9 cellular contexts compared by ENCODE assay signal in genomic region chr3:14472471-14473351, GRCh38.
A peak's percentile ranks its signal among the peaks of the same experiment; 100 is the strongest.
DNase-seq lines count a peak whose midpoint lies in the region; ATAC-seq and TF ChIP-seq lines count a peak whose summit lies in the region.
"Had no signal": no experiment of that assay in that cellular context is flagged by ENCODE, and none has a peak within 500 bp of the region (broad histone marks: within the 10 kb centered on the region; RNA-seq: fewer than 3 reads in every experiment).

No MANE protein-coding gene starts in this region.

- H3K27me3 ChIP-seq in PC-9 (ENCODE audit: insufficient read depth, low read depth) (no peaks in the 10 kb centered on the region), gastrocnemius medialis (no peaks in the 10 kb centered on the region), Karpas-422 (ENCODE audit: low read length) (no peaks in the 10 kb centered on the region)

- H3F3A ChIP-seq in PC-9 (ENCODE audit: insufficient read depth, low read depth), result peaks cover 21% of the 10 kb centered on the region

- H3K4me1 ChIP-seq in PC-9 (replicated peaks; ENCODE audit: insufficient read depth), result peaks cover 14% of the 10 kb centered on the region
- peaks cover 10 to 20% of the 10 kb centered on the region in 2 donors for H3K4me1 ChIP-seq in gastrocnemius medialis
- no peaks in the 10 kb centered on the region for H3K4me1 ChIP-seq in Karpas-422 (ENCODE audit: low read length)

- H2AFZ ChIP-seq in PC-9, result no peak overlapping the region
- H2AFZ ChIP-seq in Karpas-422 (ENCODE audit: low read length), result no peak overlapping the region

- H3K9ac ChIP-seq in Karpas-422 (ENCODE audit: low read length), result no peak overlapping the region

- H3K27ac ChIP-seq in PC-9, result no peak overlapping the region
- peak overlapping the region; percentile 52 to 63 (median 55) for H3K27ac ChIP-seq in gastrocnemius medialis
- H3K27ac ChIP-seq in Karpas-422 (ENCODE audit: low read length), result no peak overlapping the region

- DNase-seq in GOT3 (lab: John Stamatoyannopoulos, UW), result peak; percentile 13
- peak; percentile 43 to 84 for DNase-seq in PC-9
- DNase-seq in fibroblast of pulmonary artery (ENCODE audit: low read depth), result peak; percentile 85
- no peak for DNase-seq in gastrocnemius medialis
- no peak for DNase-seq in Karpas-422
- no peak for DNase-seq in NCI-H1694 (lab: John Stamatoyannopoulos, UW)
- DNase-seq: naive B cell, NCI-H2029 treated with DMSO at 0.1 percent for 48 hours had no signal

- H4K20me1 ChIP-seq in PC-9 (ENCODE audit: insufficient read depth) (no peaks in the 10 kb centered on the region), Karpas-422 (ENCODE audit: insufficient read depth, low read depth, low read length) (no peaks in the 10 kb centered on the region)

- in situ Hi-C loops in gastrocnemius medialis (cut with MboI; ENCODE audit: low sequenced_read_pairs in 4 of 4), result loop anchor here in 2 of 4 donors (10.0 to 25.0 kb wide), 2 partner anchors 268 to 585 kb away; partner anchors contain the start of gene WNT7A (in 2 of the 2)

- peaks cover 14% of the 10 kb centered on the region for H3K36me3 ChIP-seq in PC-9 (ENCODE audit: low read depth)
- peaks cover 0 to 79% of the 10 kb centered on the region in 2 donors for H3K36me3 ChIP-seq in gastrocnemius medialis
- 0 out of 2 replicates have a peak, but pooled peaks cover 12% of the 10 kb centered on the region for H3K36me3 ChIP-seq in Karpas-422 (ENCODE audit: insufficient read depth, low read length)

- H3K4me2 ChIP-seq in PC-9 (no peak overlapping the region), Karpas-422 (ENCODE audit: low read depth, low read length, poor library complexity, severe bottlenecking) (no peak overlapping the region)

- BruUV-seq in PC-9 (replicated peaks; lab: Mats Ljungman, UMichigan), result no TSS peak

- H3K4me3 ChIP-seq in PC-9, result no peak overlapping the region
- H3K4me3 ChIP-seq in fibroblast of pulmonary artery (replicated peaks; ENCODE audit: low read depth, low read length), result no peak overlapping the region
- H3K4me3 ChIP-seq in gastrocnemius medialis, result no peak overlapping the region
- H3K4me3 ChIP-seq in Karpas-422 (ENCODE audit: low read length), result no peak overlapping the region

- intact Hi-C loops in PC-9 (cut with micrococcal nuclease; ENCODE audit: unreplicated experiment) (no loop called here), gastrocnemius medialis (cut with DNase I; ENCODE audit: low total_unique reads) (no loop called here)

- no peak for TF ChIP-seq CTCF in PC-9 (conservative IDR thresholded peaks at IDR 0.05)
- no peak for TF ChIP-seq CTCF in fibroblast of pulmonary artery (IDR thresholded peaks at IDR 0.05; ENCODE audit: low read length, missing control alignments)
- TF ChIP-seq CTCF in gastrocnemius medialis (IDR thresholded peaks at IDR 0.05 in 4 of 5, conservative IDR thresholded peaks at IDR 0.05 in 1 of 5), result no peak

- CTCF ChIA-PET in PC-9 (lab: Charles Lee), result interaction anchor here (0.7 kb wide), 1 partner anchor 623 kb away, joined by 3 read pairs; no protein-coding TSS in a partner anchor

- H3K9me3 ChIP-seq in PC-9 (ENCODE audit: insufficient read depth, low read depth), result no peaks in the 10 kb centered on the region
- H3K9me3 ChIP-seq in gastrocnemius medialis, result no peaks in the 10 kb centered on the region
- H3K9me3 ChIP-seq in Karpas-422 (ENCODE audit: low read length), result no peaks in the 10 kb centered on the region

- no peak for TF ChIP-seq POLR2A in gastrocnemius medialis (IDR thresholded peaks at IDR 0.05)

- no peaks in the 10 kb centered on the region for H3K79me2 ChIP-seq in PC-9 (ENCODE audit: low read depth)
- H3K79me2 ChIP-seq in Karpas-422 (ENCODE audit: low read length), result no peaks in the 10 kb centered on the region

- ATAC-seq in gastrocnemius medialis (peak in 1 of 2 donors; percentile 41), HG02759 (IDR thresholded peaks at IDR 0.05; ENCODE audit: unreplicated experiment) (no peak)

- POLR2A ChIA-PET in PC-9 (lab: Charles Lee; ENCODE audit: unreplicated experiment), result interaction anchor here (0.6 kb wide), 1 partner anchor 71 kb away, joined by 4 read pairs; no protein-coding TSS in a partner anchor

- no peaks in the 10 kb centered on the region for H3K9me2 ChIP-seq in PC-9 (ENCODE audit: insufficient read depth)
- H3K9me2 ChIP-seq in Karpas-422 (replicated peaks; ENCODE audit: insufficient read depth, low read length), result no peaks in the 10 kb centered on the region

Comparison
In these comparisons a context has a peak if more than half of its experiments do, and no peak if none do; other contexts are left out.
1. DNase-seq: peak in GOT3 (single experiment), PC-9 (2 of 2) and fibroblast of pulmonary artery (single experiment); none in gastrocnemius medialis (0 of 2), Karpas-422 (single experiment) and NCI-H1694 (single experiment).
2. H3K27ac ChIP-seq: peak in gastrocnemius medialis (4 of 4); none in PC-9 (single experiment) and Karpas-422 (single experiment).